1 cellular context compared by ENCODE assay signal in the genomic region with DNA sequence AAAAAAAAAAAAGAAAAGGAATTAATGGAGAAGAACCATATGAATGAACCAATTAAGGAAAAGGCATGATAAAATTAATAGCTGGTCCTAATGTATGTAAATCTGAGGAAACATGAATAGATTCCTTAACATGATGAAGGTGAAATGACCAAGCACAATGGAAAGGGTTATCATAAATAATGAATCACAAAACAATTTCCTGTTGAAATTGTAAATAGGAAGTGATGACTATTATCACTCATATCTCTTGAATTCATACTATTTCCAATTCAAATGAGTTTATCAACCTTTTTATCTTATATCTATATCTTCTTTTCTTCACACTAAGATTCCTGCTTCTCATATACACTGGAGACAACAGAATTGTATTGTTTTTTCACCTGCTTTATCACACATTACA.
TF ChIP-seq lines count a peak whose summit lies in the region.

No MANE protein-coding gene starts in this region.

TF ChIP-seq in WTC11, 78 proteins besides CTCF, POLR2A, EP300 and RAD21 (continued from another document):
- no peak for TF ChIP-seq ZNF219 (CRISPR knock-in tag; IDR thresholded peaks at IDR 0.05; ENCODE audit: borderline replicate concordance)
- no peak for TF ChIP-seq CREB1 (CRISPR knock-in tag; IDR thresholded peaks at IDR 0.05)
- TF ChIP-seq ZNF396 (CRISPR knock-in tag; IDR thresholded peaks at IDR 0.05; ENCODE audit: borderline replicate concordance), result no peak
- no peak for TF ChIP-seq ATF1 (CRISPR knock-in tag; IDR thresholded peaks at IDR 0.05)
- TF ChIP-seq, protein P1, sequence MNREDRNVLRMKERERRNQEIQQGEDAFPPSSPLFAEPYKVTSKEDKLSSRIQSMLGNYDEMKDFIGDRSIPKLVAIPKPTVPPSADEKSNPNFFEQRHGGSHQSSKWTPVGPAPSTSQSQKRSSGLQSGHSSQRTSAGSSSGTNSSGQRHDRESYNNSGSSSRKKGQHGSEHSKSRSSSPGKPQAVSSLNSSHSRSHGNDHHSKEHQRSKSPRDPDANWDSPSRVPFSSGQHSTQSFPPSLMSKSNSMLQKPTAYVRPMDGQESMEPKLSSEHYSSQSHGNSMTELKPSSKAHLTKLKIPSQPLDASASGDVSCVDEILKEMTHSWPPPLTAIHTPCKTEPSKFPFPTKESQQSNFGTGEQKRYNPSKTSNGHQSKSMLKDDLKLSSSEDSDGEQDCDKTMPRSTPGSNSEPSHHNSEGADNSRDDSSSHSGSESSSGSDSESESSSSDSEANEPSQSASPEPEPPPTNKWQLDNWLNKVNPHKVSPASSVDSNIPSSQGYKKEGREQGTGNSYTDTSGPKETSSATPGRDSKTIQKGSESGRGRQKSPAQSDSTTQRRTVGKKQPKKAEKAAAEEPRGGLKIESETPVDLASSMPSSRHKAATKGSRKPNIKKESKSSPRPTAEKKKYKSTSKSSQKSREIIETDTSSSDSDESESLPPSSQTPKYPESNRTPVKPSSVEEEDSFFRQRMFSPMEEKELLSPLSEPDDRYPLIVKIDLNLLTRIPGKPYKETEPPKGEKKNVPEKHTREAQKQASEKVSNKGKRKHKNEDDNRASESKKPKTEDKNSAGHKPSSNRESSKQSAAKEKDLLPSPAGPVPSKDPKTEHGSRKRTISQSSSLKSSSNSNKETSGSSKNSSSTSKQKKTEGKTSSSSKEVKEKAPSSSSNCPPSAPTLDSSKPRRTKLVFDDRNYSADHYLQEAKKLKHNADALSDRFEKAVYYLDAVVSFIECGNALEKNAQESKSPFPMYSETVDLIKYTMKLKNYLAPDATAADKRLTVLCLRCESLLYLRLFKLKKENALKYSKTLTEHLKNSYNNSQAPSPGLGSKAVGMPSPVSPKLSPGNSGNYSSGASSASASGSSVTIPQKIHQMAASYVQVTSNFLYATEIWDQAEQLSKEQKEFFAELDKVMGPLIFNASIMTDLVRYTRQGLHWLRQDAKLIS (CRISPR knock-in tag; IDR thresholded peaks at IDR 0.05; ENCODE audit: borderline replicate concordance), result no peak
